ENCODE assay signal across 8 cellular contexts in genomic region chr4:113761682-113762060, GRCh38. TPM values are rescaled to one million over a fixed set of nuclear protein-coding genes. Genes with fewer than 3 reads are reported as not detected.
DNase-seq lines count a peak whose midpoint lies in the region; ATAC-seq and TF ChIP-seq lines count a peak whose summit lies in the region.

Gene CAMK2D (minus strand): TSS chr4:113761738. CDS start chr4:113761068, 670 bp downstream.

- DNase-seq in COLO668 (lab: John Stamatoyannopoulos, UW; ENCODE audit: unreplicated experiment) (peak; percentile 87), HPDE6-E6E7 (ENCODE audit: extremely low spot score) (peak; percentile 58), NOMO-1 treated with DMSO at 0.1 percent for 48 hours (lab: John Stamatoyannopoulos, UW; ENCODE audit: unreplicated experiment) (peak; percentile 83), activated T-cell treated with anti-CD3 and anti-CD28 coated beads for 4 hours (peak; percentile 82), epithelial cell of esophagus (ENCODE audit: low read depth) (peak; percentile 88)
- DNase-seq in stimulated activated CD8-positive, alpha-beta memory T cell treated with anti-CD3 and anti-CD28 coated beads, Interleukin-4, amount 100 ng/mL, for 1 hour (ENCODE audit: low read depth in 2 of 2, low spot score in 1 of 2): peak; percentile 46 to 71

- peak; percentile 9 for ATAC-seq in GM19468 (IDR thresholded peaks at IDR 0.05; ENCODE audit: extremely low read depth, unreplicated experiment)

- TF ChIP-seq CTCF in epithelial cell of esophagus (IDR thresholded peaks at IDR 0.05; ENCODE audit: insufficient read depth, low read depth, low read length, missing control alignments): peak; percentile 70

- no peaks in the 10 kb centered on the region for H3K27me3 ChIP-seq in mononuclear cell (ENCODE audit: insufficient read depth, low read length)

- H3K4me1 ChIP-seq in mononuclear cell (ENCODE audit: insufficient read depth, low read length): peaks cover 16% of the 10 kb centered on the region

- H3K4me3 ChIP-seq in epithelial cell of esophagus (ENCODE audit: low read length): peak within 1 kb of the TSS; percentile 89
- peak within 1 kb of the TSS; percentile 77 for H3K4me3 ChIP-seq in mononuclear cell (ENCODE audit: low read length)

- no peaks in the 10 kb centered on the region for H3K9me3 ChIP-seq in mononuclear cell (ENCODE audit: low read depth, low read length)

RNA-seq across cellular contexts. Expression of gene CAMK2D, which starts in this region (rescaled TPM):
- 58.6 TPM for total RNA-seq in mononuclear cell

Comparison
In these comparisons a context has a peak if more than half of its experiments do, and no peak if none do; other contexts are left out.
1. Peak in every context shown above with its lines: DNase-seq, ATAC-seq and H3K4me3 ChIP-seq.